In genomic region chr19:49590071-49590970, GRCh38 we compare ENCODE assay signal across 8 cellular contexts. TPM values are rescaled to one million over a fixed set of nuclear protein-coding genes. Genes with fewer than 3 reads are reported as not detected.
DNase-seq lines count a peak whose midpoint lies in the region; ATAC-seq and TF ChIP-seq lines count a peak whose summit lies in the region.

No MANE protein-coding gene starts in this region.

- no peak for TF ChIP-seq CTCF in natural killer cell (IDR thresholded peaks at IDR 0.05)

- DNase-seq in DMS79 (lab: John Stamatoyannopoulos, UW) = peak; percentile 87
- DNase-seq in Kasumi-1 (lab: John Stamatoyannopoulos, UW) = peak; percentile 99
- peak; percentile 94 for DNase-seq in RPMI8226
- DNase-seq in activated T-helper 2 cell treated with anti-CD3 and anti-CD28 coated beads, Interferon-gamma antibody, Interleukin-2, Interleukin-4, amounts not matched to agents 10 μg/mL and 5 μg/mL and 100 μg/mL, durations not matched to agents 14 hours and 24 hours and 36 hours (ENCODE audit: low spot score) = peak; percentile 94
- DNase-seq in fibroblast of peridontal ligament (ENCODE audit: extremely low read depth) = peak; percentile 91
- DNase-seq in natural killer cell = peak; percentile 88
- peak; percentile 94 to 97 (median 97) for DNase-seq in stimulated activated naive CD4-positive, alpha-beta T cell (lab: John Stamatoyannopoulos, UW)

- peaks cover 22% of the 10 kb centered on the region for H3K4me1 Mint-ChIP-seq in activated T-helper 2 cell treated with anti-CD3 and anti-CD28 coated beads, Interferon-gamma antibody, Interleukin-2, Interleukin-4, amounts not matched to agents 10 μg/mL and 5 μg/mL and 100 μg/mL, durations not matched to agents 14 hours and 24 hours and 36 hours (ENCODE audit: low read depth)
- peaks cover 32 to 41% of the 10 kb centered on the region in 2 donors for H3K4me1 Mint-ChIP-seq in natural killer cell

- H3K36me3 Mint-ChIP-seq in activated T-helper 2 cell treated with anti-CD3 and anti-CD28 coated beads, Interferon-gamma antibody, Interleukin-2, Interleukin-4, amounts not matched to agents 10 μg/mL and 5 μg/mL and 100 μg/mL, durations not matched to agents 14 hours and 24 hours and 36 hours (ENCODE audit: low read depth) = peaks cover 19% of the 10 kb centered on the region
- no peaks in the 10 kb centered on the region for H3K36me3 Mint-ChIP-seq in natural killer cell

- ATAC-seq in GM21717 (IDR thresholded peaks at IDR 0.05; ENCODE audit: unreplicated experiment) = peak; percentile 38
- ATAC-seq in natural killer cell = peak; percentile 74 to 91 (median 80)

- H3K9me3 Mint-ChIP-seq in activated T-helper 2 cell treated with anti-CD3 and anti-CD28 coated beads, Interferon-gamma antibody, Interleukin-2, Interleukin-4, amounts not matched to agents 10 μg/mL and 5 μg/mL and 100 μg/mL, durations not matched to agents 14 hours and 24 hours and 36 hours = no peaks in the 10 kb centered on the region
- H3K9me3 Mint-ChIP-seq in natural killer cell = no peaks in the 10 kb centered on the region

- H3K4me3 Mint-ChIP-seq in activated T-helper 2 cell treated with anti-CD3 and anti-CD28 coated beads, Interferon-gamma antibody, Interleukin-2, Interleukin-4, amounts not matched to agents 10 μg/mL and 5 μg/mL and 100 μg/mL, durations not matched to agents 14 hours and 24 hours and 36 hours (ENCODE audit: low read depth) = peak overlapping the region; percentile 83
- H3K4me3 Mint-ChIP-seq in natural killer cell = peak overlapping the region; percentile 90

- H3K27ac Mint-ChIP-seq in activated T-helper 2 cell treated with anti-CD3 and anti-CD28 coated beads, Interferon-gamma antibody, Interleukin-2, Interleukin-4, amounts not matched to agents 10 μg/mL and 5 μg/mL and 100 μg/mL, durations not matched to agents 14 hours and 24 hours and 36 hours = peak overlapping the region; percentile 82
- H3K27ac Mint-ChIP-seq in natural killer cell = peak overlapping the region; percentile 89 to 90

- intact Hi-C loops in activated T-helper 2 cell treated with anti-CD3 and anti-CD28 coated beads, Interferon-gamma antibody, Interleukin-2, Interleukin-4, amounts not matched to agents 10 μg/mL and 5 μg/mL and 100 μg/mL, durations not matched to agents 14 hours and 24 hours and 36 hours (cut with micrococcal nuclease) = loop anchor here (2.0 to 5.0 kb wide), 3 partner anchors 222 to 1333 kb away; partner anchors contain the start of genes AKT1S1, CARD8, FUZ and TBC1D17
- intact Hi-C loops in natural killer cell (cut with micrococcal nuclease) = loop anchor here (2.0 kb wide), 1 partner anchor 88 kb away; no protein-coding TSS in a partner anchor

- peaks cover 7% of the 10 kb centered on the region for H3K27me3 Mint-ChIP-seq in activated T-helper 2 cell treated with anti-CD3 and anti-CD28 coated beads, Interferon-gamma antibody, Interleukin-2, Interleukin-4, amounts not matched to agents 10 μg/mL and 5 μg/mL and 100 μg/mL, durations not matched to agents 14 hours and 24 hours and 36 hours (ENCODE audit: low read depth)
- H3K27me3 Mint-ChIP-seq in natural killer cell (ENCODE audit: low read depth in 2 of 2) = no peaks in the 10 kb centered on the region

RNA-seq across cellular contexts. Expression of gene PRR12, which starts 0.7 kb away (rescaled TPM):
- 34.2 and 34.6 TPM in 2 replicates for total RNA-seq in activated T-helper 2 cell treated with anti-CD3 and anti-CD28 coated beads, Interferon-gamma antibody, Interleukin-2, Interleukin-4, amounts not matched to agents 10 μg/mL and 5 μg/mL and 100 μg/mL, durations not matched to agents 14 hours and 24 hours and 36 hours
- total RNA-seq in natural killer cell = 10 to 100 TPM; 51.1 to 62.1 (median 56.0) TPM

RNA-seq across cellular contexts. Expression of gene PRRG2, which starts 9.2 kb away (rescaled TPM):
- 0.83 and 0.84 TPM in 2 replicates for total RNA-seq in activated T-helper 2 cell treated with anti-CD3 and anti-CD28 coated beads, Interferon-gamma antibody, Interleukin-2, Interleukin-4, amounts not matched to agents 10 μg/mL and 5 μg/mL and 100 μg/mL, durations not matched to agents 14 hours and 24 hours and 36 hours
- under 1 TPM in 2 of 3 donors, not detected in 1; 0.39 to 0.56 TPM for total RNA-seq in natural killer cell

RNA-seq across cellular contexts. Expression of gene NOSIP, which starts 10.0 kb away (rescaled TPM):
- 64.8 and 67.1 TPM in 2 replicates for total RNA-seq in activated T-helper 2 cell treated with anti-CD3 and anti-CD28 coated beads, Interferon-gamma antibody, Interleukin-2, Interleukin-4, amounts not matched to agents 10 μg/mL and 5 μg/mL and 100 μg/mL, durations not matched to agents 14 hours and 24 hours and 36 hours
- total RNA-seq in natural killer cell = 10 to 100 TPM; 46.7 to 63.6 (median 59.8) TPM

RNA-seq across cellular contexts. Expression of gene RRAS, which starts 49.6 kb away (rescaled TPM):
- 4.9 and 6.2 TPM in 2 replicates for total RNA-seq in activated T-helper 2 cell treated with anti-CD3 and anti-CD28 coated beads, Interferon-gamma antibody, Interleukin-2, Interleukin-4, amounts not matched to agents 10 μg/mL and 5 μg/mL and 100 μg/mL, durations not matched to agents 14 hours and 24 hours and 36 hours
- total RNA-seq in natural killer cell = 1 to 10 TPM; 2.0 to 7.7 (median 5.9) TPM

RNA-seq across cellular contexts. Expression of gene SCAF1, which starts 51.7 kb away (rescaled TPM):
- 64.6 and 69.5 TPM in 2 replicates for total RNA-seq in activated T-helper 2 cell treated with anti-CD3 and anti-CD28 coated beads, Interferon-gamma antibody, Interleukin-2, Interleukin-4, amounts not matched to agents 10 μg/mL and 5 μg/mL and 100 μg/mL, durations not matched to agents 14 hours and 24 hours and 36 hours
- 10 to 100 TPM; 38.9 to 46.2 (median 44.9) TPM for total RNA-seq in natural killer cell

Comparison
In these comparisons a context has a peak if more than half of its experiments do, and no peak if none do; other contexts are left out.
1. Peak in every context shown above with its lines: DNase-seq and ATAC-seq.